ENCODE assay signal across 28 cellular contexts in genomic region chr6:51893356-51893755, GRCh38.
"Had no signal": no experiment of that assay in that cellular context is flagged by ENCODE, and none has a peak within 500 bp of the region (broad histone marks: within the 10 kb centered on the region; RNA-seq: fewer than 3 reads in every experiment).

No MANE protein-coding gene starts in this region.

- H3K4me3 Mint-ChIP-seq: activated CD4-positive, alpha-beta T cell treated with anti-CD3 and anti-CD28 coated beads for 36 hours; activated naive CD8-positive, alpha-beta T cell treated with anti-CD3 and anti-CD28 coated beads for 36 hours; central memory CD8-positive, alpha-beta T cell; dendritic cell treated with granulocyte-macrophage colony-stimulating factor and Interleukin-4, amounts not matched to agents 40 ng/mL and 50 ng/mL, for 4 days; endodermal cell; memory B cell; natural killer cell; T-helper 2 cell treated with Interferon-gamma antibody and Interleukin-4, amounts not matched to agents 5 μg/mL and 100 μg/mL, for 36 hours; type B pancreatic cell had no signal

- H3K27me3 ChIP-seq: adrenal gland, ascending aorta, breast epithelium, esophagus squamous epithelium, right lobe of liver, uterus had no signal

- H3K36me3 ChIP-seq: adrenal gland, ascending aorta, breast epithelium, esophagus squamous epithelium, right lobe of liver, thoracic aorta, uterus had no signal

- H3K4me3 ChIP-seq: adrenal gland, ascending aorta, breast epithelium, esophagus squamous epithelium, right lobe of liver, skin epidermis, thoracic aorta, uterus had no signal

- H3K27ac Mint-ChIP-seq: activated CD4-positive, alpha-beta T cell treated with anti-CD3 and anti-CD28 coated beads for 36 hours; activated naive CD8-positive, alpha-beta T cell treated with anti-CD3 and anti-CD28 coated beads for 36 hours; dendritic cell treated with granulocyte-macrophage colony-stimulating factor and Interleukin-4, amounts not matched to agents 40 ng/mL and 50 ng/mL, for 4 days; endodermal cell; memory B cell; natural killer cell; T-helper 2 cell treated with Interferon-gamma antibody and Interleukin-4, amounts not matched to agents 5 μg/mL and 100 μg/mL, for 36 hours; type B pancreatic cell had no signal

- ATAC-seq: activated CD4-positive, alpha-beta T cell treated with anti-CD3 and anti-CD28 coated beads for 36 hours; left cardiac atrium; natural killer cell; stimulated activated naive CD8-positive, alpha-beta T cell treated with anti-CD3 and anti-CD28 coated beads, Interleukin-15, Interleukin-2, amounts not matched to agents 100 U/mL and 50 U/mL, for 24 hours had no signal

- H3K4me1 ChIP-seq: adrenal gland, ascending aorta, breast epithelium, esophagus squamous epithelium, right lobe of liver, uterus had no signal

- H3K36me3 Mint-ChIP-seq: activated naive CD8-positive, alpha-beta T cell treated with anti-CD3 and anti-CD28 coated beads for 36 hours; memory B cell; type B pancreatic cell had no signal

- H3K27ac ChIP-seq: adrenal gland, ascending aorta, breast epithelium, esophagus squamous epithelium, right lobe of liver, skin epidermis, thoracic aorta, uterus had no signal

- H3K27me3 Mint-ChIP-seq: activated CD4-positive, alpha-beta T cell treated with anti-CD3 and anti-CD28 coated beads for 36 hours; activated naive CD8-positive, alpha-beta T cell treated with anti-CD3 and anti-CD28 coated beads for 36 hours; central memory CD8-positive, alpha-beta T cell; dendritic cell treated with granulocyte-macrophage colony-stimulating factor and Interleukin-4, amounts not matched to agents 40 ng/mL and 50 ng/mL, for 4 days; type B pancreatic cell had no signal

- DNase-seq: activated CD4-positive, alpha-beta T cell treated with anti-CD3 and anti-CD28 coated beads for 36 hours; activated CD4-positive, CD25-positive, alpha-beta regulatory T cell; activated effector memory CD4-positive, alpha-beta T cell treated with Interleukin-2 at 50 U/mL for 16 hours; activated naive CD4-positive, alpha-beta T cell treated with Interleukin-2 at 50 U/mL for 16 hours; activated naive CD8-positive, alpha-beta T cell treated with anti-CD3 and anti-CD28 coated beads for 36 hours; adrenal gland; endodermal cell; esophagus squamous epithelium; glutamatergic neuron; left cardiac atrium; natural killer cell; right lobe of liver; stimulated activated CD4-positive, alpha-beta T cell treated with anti-CD3 and anti-CD28 coated beads, Interleukin-12 subunit alpha, Interleukin-12 subunit beta, amount 100 ng/mL, for 4 hours; stimulated activated CD4-positive, alpha-beta T cell treated with anti-CD3 and anti-CD28 coated beads, Interleukin-4, amount 100 ng/mL, for 1 hour; stimulated activated naive CD8-positive, alpha-beta T cell treated with anti-CD3 and anti-CD28 coated beads, Interleukin-15, Interleukin-2, amounts not matched to agents 100 U/mL and 50 U/mL, for 24 hours; T-helper 1 cell; uterus had no signal

- FAIRE-seq: frontal cortex, islet of Langerhans had no signal

- H3K4me1 Mint-ChIP-seq: activated CD4-positive, alpha-beta T cell treated with anti-CD3 and anti-CD28 coated beads for 36 hours; activated naive CD8-positive, alpha-beta T cell treated with anti-CD3 and anti-CD28 coated beads for 36 hours; central memory CD8-positive, alpha-beta T cell; endodermal cell; memory B cell; natural killer cell had no signal

- H3K9me3 ChIP-seq: adrenal gland, ascending aorta, breast epithelium, esophagus squamous epithelium, right lobe of liver, thoracic aorta, uterus had no signal

- H3K9me3 Mint-ChIP-seq: activated naive CD8-positive, alpha-beta T cell treated with anti-CD3 and anti-CD28 coated beads for 36 hours; central memory CD8-positive, alpha-beta T cell; dendritic cell treated with granulocyte-macrophage colony-stimulating factor and Interleukin-4, amounts not matched to agents 40 ng/mL and 50 ng/mL, for 4 days; memory B cell; natural killer cell; T-helper 2 cell treated with Interferon-gamma antibody and Interleukin-4, amounts not matched to agents 5 μg/mL and 100 μg/mL, for 36 hours; type B pancreatic cell had no signal
